10 cellular contexts compared by ENCODE assay signal in the genomic region with DNA sequence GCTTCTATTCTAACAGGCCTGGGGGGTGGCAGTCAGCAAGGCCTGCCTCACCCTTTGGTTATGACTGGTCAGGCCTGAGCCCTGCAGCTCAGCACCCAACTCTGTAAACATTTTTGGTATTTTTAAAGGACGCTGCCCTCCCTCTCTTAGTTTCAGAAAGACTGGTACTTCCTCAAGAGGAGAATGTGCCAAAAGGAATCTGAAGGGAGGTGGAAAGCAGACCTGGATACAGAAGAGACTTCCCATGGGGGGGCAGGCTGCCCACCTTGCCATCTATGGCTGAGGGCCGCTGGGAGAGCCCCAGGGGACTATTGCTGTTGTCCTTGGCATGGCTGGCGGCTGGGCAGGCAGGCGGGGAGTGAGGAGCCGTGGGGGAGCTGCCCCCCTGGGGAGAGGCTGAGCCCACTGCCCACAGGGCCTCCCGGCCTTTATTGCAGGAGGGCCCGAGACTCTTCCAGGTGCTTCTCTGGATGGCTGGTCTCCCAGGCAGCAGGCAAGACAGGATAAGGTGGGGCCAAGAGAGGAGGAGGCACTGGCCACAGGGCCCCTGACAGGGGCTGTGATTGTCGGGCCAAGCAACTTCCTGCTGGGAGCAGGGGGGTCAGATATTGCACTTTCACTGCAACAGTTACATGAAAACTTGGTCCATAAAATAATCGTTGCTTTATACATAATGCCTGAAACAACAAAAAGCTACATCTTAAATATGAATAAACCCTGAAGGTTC. TPM values are rescaled to one million over a fixed set of nuclear protein-coding genes. Genes with fewer than 3 reads are reported as not detected.
A peak's percentile ranks its signal among the peaks of the same experiment; 100 is the strongest.
DNase-seq lines count a peak whose midpoint lies in the region; ATAC-seq and TF ChIP-seq lines count a peak whose summit lies in the region.
"Had no signal": no experiment of that assay in that cellular context is flagged by ENCODE, and none has a peak within 500 bp of the region (broad histone marks: within the 10 kb centered on the region; RNA-seq: fewer than 3 reads in every experiment).

No MANE protein-coding gene starts in this region.

- POLR2A ChIA-PET in CD8-positive, alpha-beta T cell (lab: Charles Lee): interaction anchor here (3.9 kb wide), 1 partner anchor 9 kb away, joined by 20 read pairs; a partner anchor contains a TSS

- H3K36me3 Mint-ChIP-seq in CD8-positive, alpha-beta T cell: peaks cover 40% of the 10 kb centered on the region
- no peaks in the 10 kb centered on the region for H3K36me3 Mint-ChIP-seq in progenitor cell of endocrine pancreas (ENCODE audit: insufficient read depth)

- no peak overlapping the region for H3K9ac ChIP-seq in SK-N-MC (ENCODE audit: insufficient read length)

- ATAC-seq in CD8-positive, alpha-beta T cell: no peak
- ATAC-seq in HG02884 (IDR thresholded peaks at IDR 0.05; ENCODE audit: unreplicated experiment) (no peak), HG03521 (IDR thresholded peaks at IDR 0.05; ENCODE audit: unreplicated experiment) (no peak), GM19328 (IDR thresholded peaks at IDR 0.05; ENCODE audit: unreplicated experiment) (no peak)

- H3K27ac Mint-ChIP-seq in CD8-positive, alpha-beta T cell: peak overlapping the region; percentile 77
- peak overlapping the region; percentile 60 for H3K27ac Mint-ChIP-seq in progenitor cell of endocrine pancreas

- H3K4me1 Mint-ChIP-seq in CD8-positive, alpha-beta T cell (ENCODE audit: low read depth): peaks cover 42% of the 10 kb centered on the region
- peaks cover 15% of the 10 kb centered on the region for H3K4me1 Mint-ChIP-seq in progenitor cell of endocrine pancreas (ENCODE audit: low read depth)

- H3K27me3 Mint-ChIP-seq in CD8-positive, alpha-beta T cell (ENCODE audit: low read depth): no peaks in the 10 kb centered on the region
- no peaks in the 10 kb centered on the region for H3K27me3 Mint-ChIP-seq in progenitor cell of endocrine pancreas

- no peak overlapping the region for H3K27ac ChIP-seq in CD8-positive, alpha-beta T cell (ENCODE audit: low read depth, low read length)
- H3K27ac ChIP-seq in SK-N-MC: 0 out of 2 replicates have a peak overlapping the region, but pooled peaks have one; percentile 22

- intact Hi-C loops in CD8-positive, alpha-beta T cell (cut with DNase I, micrococcal nuclease): loop anchor here (5.0 kb wide), 2 partner anchors 58 to 168 kb away; a partner anchor contains a TSS

- peaks cover 12% of the 10 kb centered on the region for H3K36me3 ChIP-seq in CD8-positive, alpha-beta T cell (ENCODE audit: insufficient read depth, low read length)
- H3K36me3 ChIP-seq in SK-N-MC (ENCODE audit: insufficient read depth, low read length): peaks cover 7% of the 10 kb centered on the region; the same call in 1 of the 2 replicates

- H3K4me1 ChIP-seq in CD8-positive, alpha-beta T cell (ENCODE audit: insufficient read depth, low read length): peaks cover 43% of the 10 kb centered on the region

- H3K4me3 Mint-ChIP-seq in CD8-positive, alpha-beta T cell: no peak overlapping the region
- no peak overlapping the region for H3K4me3 Mint-ChIP-seq in progenitor cell of endocrine pancreas (ENCODE audit: low read depth)

- H3K9me3 Mint-ChIP-seq in CD8-positive, alpha-beta T cell: no peaks in the 10 kb centered on the region
- H3K9me3 Mint-ChIP-seq in progenitor cell of endocrine pancreas (ENCODE audit: low read depth): no peaks in the 10 kb centered on the region

- no peak for TF ChIP-seq CTCF in CD8-positive, alpha-beta T cell (IDR thresholded peaks at IDR 0.05)
- TF ChIP-seq CTCF in progenitor cell of endocrine pancreas (IDR thresholded peaks at IDR 0.05; ENCODE audit: unreplicated experiment): no peak

- no peak overlapping the region for H3K4me3 ChIP-seq in CD8-positive, alpha-beta T cell (ENCODE audit: low read depth, low read length)
- no peak overlapping the region for H3K4me3 ChIP-seq in SK-N-MC

- CTCF ChIA-PET in CD8-positive, alpha-beta T cell (lab: Charles Lee): interaction anchor here (1.2 kb wide), 1 partner anchor 254 kb away, joined by 4 read pairs; no protein-coding TSS in a partner anchor

- DNase-seq in CD8-positive, alpha-beta T cell: no peak
- no peak for DNase-seq in SK-N-MC (ENCODE audit: low read depth, low spot score)
- DNase-seq in fibroblast of peridontal ligament (ENCODE audit: extremely low read depth): peak; percentile 25
- DNase-seq in progenitor cell of endocrine pancreas (ENCODE audit: low spot score, unreplicated experiment): no peak
- no peak for DNase-seq in HuH-7.5 (ENCODE audit: low spot score)
- DNase-seq: stimulated activated naive CD4-positive, alpha-beta T cell treated with Interleukin-2 at 50 U/mL for 16 hours; SW 1271 had no signal

- H3K9me3 ChIP-seq in CD8-positive, alpha-beta T cell (ENCODE audit: low read length): no peaks in the 10 kb centered on the region
- H3K9me3 ChIP-seq in SK-N-MC (ENCODE audit: low read depth, low read length): no peaks in the 10 kb centered on the region

- no peaks in the 10 kb centered on the region for H3K27me3 ChIP-seq in CD8-positive, alpha-beta T cell (ENCODE audit: insufficient read depth, low read length)

RNA-seq across cellular contexts. Expression of a gene that starts 3.5 kb away (rescaled TPM):
- 100 to 1,000 TPM; 130 to 131 TPM for total RNA-seq in CD8-positive, alpha-beta T cell
- total RNA-seq in progenitor cell of endocrine pancreas: 122 and 127 TPM in 2 replicates

RNA-seq across cellular contexts. Expression of a gene that starts 8.9 kb away (rescaled TPM):
- total RNA-seq in CD8-positive, alpha-beta T cell: 10 to 100 TPM in 1 of 2 experiments, 1 to 10 TPM in 1; 9.4 to 10.5 TPM
- total RNA-seq in progenitor cell of endocrine pancreas: 16.1 and 16.8 TPM in 2 replicates

RNA-seq across cellular contexts. Expression of a gene that starts 17.7 kb away (rescaled TPM):
- total RNA-seq in CD8-positive, alpha-beta T cell: 1 to 10 TPM; 3.5 to 3.6 TPM
- 10.4 and 10.5 TPM in 2 replicates for total RNA-seq in progenitor cell of endocrine pancreas
